Comparison of ENCODE assay signal across 28 cellular contexts in the genomic region with DNA sequence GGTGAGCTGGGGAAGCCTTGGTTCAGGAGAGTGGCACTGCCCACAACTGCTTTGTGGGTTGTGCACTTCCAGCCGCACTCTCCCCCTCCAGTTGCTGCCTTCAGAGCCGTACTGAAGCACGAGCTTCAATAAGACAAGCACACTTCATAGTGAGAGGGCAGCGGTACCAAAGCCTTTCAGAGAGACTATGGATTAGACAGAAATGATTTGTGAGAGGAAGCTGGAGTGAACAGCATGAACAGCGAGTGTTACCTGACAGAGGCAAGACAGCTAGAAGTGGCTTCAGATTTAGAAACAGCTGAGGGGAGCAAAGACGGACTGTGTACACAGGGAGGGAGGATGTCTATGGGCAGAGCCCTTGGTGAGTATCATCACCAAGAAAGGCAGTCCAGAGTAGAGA. TPM values are rescaled to one million over a fixed set of nuclear protein-coding genes. Genes with fewer than 3 reads are reported as not detected.
DNase-seq lines count a peak whose midpoint lies in the region; ATAC-seq and TF ChIP-seq lines count a peak whose summit lies in the region.
"Had no signal": no experiment of that assay in that cellular context is flagged by ENCODE, and none has a peak within 500 bp of the region (broad histone marks: within the 10 kb centered on the region; RNA-seq: fewer than 3 reads in every experiment).

No MANE protein-coding gene starts in this region.

- H2BK5ac ChIP-seq in neuronal stem cell (ENCODE audit: low read length): no peak overlapping the region

- no peak overlapping the region for H2AFZ ChIP-seq in neuronal stem cell (ENCODE audit: low read length)

- DNase-seq in activated CD8-positive, alpha-beta T cell treated with anti-CD3 and anti-CD28 coated beads, Interleukin-2, amount 10 ng/mL, durations not matched to agents 7 days and 5 days: no peak
- DNase-seq in activated CD8-positive, alpha-beta T cell treated with anti-CD3 and anti-CD28 coated beads for 36 hours: no peak
- no peak for DNase-seq in activated naive CD8-positive, alpha-beta T cell treated with anti-CD3 and anti-CD28 coated beads for 36 hours
- no peak for DNase-seq in right cardiac atrium
- no peak for DNase-seq in neuronal stem cell (ENCODE audit: low spot score)
- DNase-seq in hepatic stellate cell (ENCODE audit: low spot score): no peak
- DNase-seq in NCI-H1436 treated with DMSO at 0.1 percent for 48 hours (lab: John Stamatoyannopoulos, UW): no peak
- DNase-seq in SHP77 treated with DMSO at 0.1 percent for 48 hours (lab: John Stamatoyannopoulos, UW): no peak
- DNase-seq: activated CD4-positive, alpha-beta T cell treated with anti-CD3 and anti-CD28 coated beads, Interleukin-2, amount 50 U/mL, for 1 hour; cerebellar nuclear complex; dorsolateral prefrontal cortex; Karpas-422; mesenchymal stem cell; NCI-H1417 treated with DMSO at 0.1 percent for 48 hours; NCI-H2081 treated with DMSO at 0.1 percent for 48 hours; NCI-H446 treated with DMSO at 0.1 percent for 48 hours; ovary; RPMI8226; SK-N-SH; small intestine; stimulated activated CD8-positive, alpha-beta memory T cell treated with anti-CD3 and anti-CD28 coated beads, Interleukin-4, amount 100 ng/mL, for 48 hours; transverse colon had no signal

- H3K4ac ChIP-seq in neuronal stem cell (ENCODE audit: low read length): no peak overlapping the region

- H3K79me1 ChIP-seq in neuronal stem cell (ENCODE audit: low read depth, low read length): no peaks in the 10 kb centered on the region

- no peak overlapping the region for H2AK5ac ChIP-seq in neuronal stem cell (ENCODE audit: low read depth, low read length)

- no peaks in the 10 kb centered on the region for H3K36me3 ChIP-seq in neuronal stem cell (replicated peaks in 1 of 2; ENCODE audit: control insufficient read depth in 2 of 2, insufficient read depth in 2 of 2, low read length in 2 of 2)
- H3K36me3 ChIP-seq: ovary, transverse colon had no signal

- H3K4me1 ChIP-seq in right cardiac atrium (ENCODE audit: control insufficient read depth, insufficient read depth, low read length): no peaks in the 10 kb centered on the region
- no peaks in the 10 kb centered on the region for H3K4me1 ChIP-seq in neuronal stem cell (ENCODE audit: control insufficient read depth in 2 of 2, insufficient read depth in 1 of 2, low read depth in 1 of 2, low read length in 2 of 2)
- H3K4me1 ChIP-seq: A549, transverse colon had no signal

- no peak overlapping the region for H3K9ac ChIP-seq in neuronal stem cell (ENCODE audit: low read depth, low read length, poor library complexity)
- H3K9ac ChIP-seq: SK-N-SH had no signal

- H3K23ac ChIP-seq in neuronal stem cell (ENCODE audit: low read depth, low read length, poor library complexity): no peak overlapping the region

- CTCF ChIA-PET in activated CD8-positive, alpha-beta T cell treated with anti-CD3 and anti-CD28 coated beads, Interleukin-2, amount 10 ng/mL, durations not matched to agents 7 days and 5 days (lab: Charles Lee): interaction anchor here (1.5 kb wide), 1 partner anchor 17 kb away, joined by 3 read pairs; no protein-coding TSS in a partner anchor
- CTCF ChIA-PET in activated CD8-positive, alpha-beta T cell treated with anti-CD3 and anti-CD28 coated beads for 36 hours (lab: Charles Lee): no interaction called here

- H3K4me1 Mint-ChIP-seq in activated CD8-positive, alpha-beta T cell treated with anti-CD3 and anti-CD28 coated beads, Interleukin-2, amount 10 ng/mL, durations not matched to agents 7 days and 5 days (ENCODE audit: low read depth): no peaks in the 10 kb centered on the region
- H3K4me1 Mint-ChIP-seq in activated CD8-positive, alpha-beta T cell treated with anti-CD3 and anti-CD28 coated beads for 36 hours (ENCODE audit: low read depth): no peaks in the 10 kb centered on the region
- H3K4me1 Mint-ChIP-seq in activated naive CD8-positive, alpha-beta T cell treated with anti-CD3 and anti-CD28 coated beads for 36 hours: no peaks in the 10 kb centered on the region

- no peaks in the 10 kb centered on the region for H3K27me3 ChIP-seq in right cardiac atrium (ENCODE audit: control insufficient read depth, insufficient read depth)
- peaks cover 0 to 3% (median 0%) of the 10 kb centered on the region in 3 experiments for H3K27me3 ChIP-seq in neuronal stem cell (ENCODE audit: control insufficient read depth in 3 of 3, insufficient read depth in 3 of 3, low read depth in 1 of 3, low read length in 3 of 3)
- H3K27me3 ChIP-seq: dorsolateral prefrontal cortex, ovary, transverse colon had no signal

- H3K36me3 Mint-ChIP-seq in activated CD8-positive, alpha-beta T cell treated with anti-CD3 and anti-CD28 coated beads, Interleukin-2, amount 10 ng/mL, durations not matched to agents 7 days and 5 days (ENCODE audit: low read depth): peaks cover 49% of the 10 kb centered on the region
- peaks cover 41% of the 10 kb centered on the region for H3K36me3 Mint-ChIP-seq in activated CD8-positive, alpha-beta T cell treated with anti-CD3 and anti-CD28 coated beads for 36 hours (ENCODE audit: low read depth)
- peaks cover 35% of the 10 kb centered on the region for H3K36me3 Mint-ChIP-seq in activated naive CD8-positive, alpha-beta T cell treated with anti-CD3 and anti-CD28 coated beads for 36 hours

- POLR2A ChIA-PET in activated CD8-positive, alpha-beta T cell treated with anti-CD3 and anti-CD28 coated beads, Interleukin-2, amount 10 ng/mL, durations not matched to agents 7 days and 5 days (lab: Charles Lee): interaction anchor here (1.1 kb wide), 1 partner anchor 31 kb away, joined by 3 read pairs; the partner anchor contains the start of gene HCLS1
- POLR2A ChIA-PET in activated CD8-positive, alpha-beta T cell treated with anti-CD3 and anti-CD28 coated beads for 36 hours (lab: Charles Lee): interaction anchor here (0.7 kb wide), 1 partner anchor 9 kb away, joined by 3 read pairs; no protein-coding TSS in a partner anchor

- no peak overlapping the region for H3K4me2 ChIP-seq in neuronal stem cell (ENCODE audit: insufficient read depth, low read length, poor library complexity, severe bottlenecking)
- H3K4me2 ChIP-seq: A549, SK-N-SH had no signal

- H3K9me3 ChIP-seq in right cardiac atrium (ENCODE audit: control insufficient read depth, low read length) (no peaks in the 10 kb centered on the region), neuronal stem cell (replicated peaks in 1 of 2; ENCODE audit: control insufficient read depth in 2 of 2, insufficient read depth in 1 of 2, low read depth in 1 of 2, low read length in 2 of 2) (no peaks in the 10 kb centered on the region)
- H3K9me3 ChIP-seq: A549, ovary, SK-N-SH, transverse colon had no signal

- no peak overlapping the region for H2BK120ac ChIP-seq in neuronal stem cell (ENCODE audit: low read depth, low read length)

- no peak for ATAC-seq in activated CD8-positive, alpha-beta T cell treated with anti-CD3 and anti-CD28 coated beads, Interleukin-2, amount 10 ng/mL, durations not matched to agents 7 days and 5 days
- no peak for ATAC-seq in activated CD8-positive, alpha-beta T cell treated with anti-CD3 and anti-CD28 coated beads for 36 hours
- peak; percentile 81 for ATAC-seq in right cardiac atrium
- ATAC-seq: A549, HepG2 had no signal

- H3K14ac ChIP-seq in neuronal stem cell (ENCODE audit: low read length): no peak overlapping the region

- intact Hi-C loops in activated CD8-positive, alpha-beta T cell treated with anti-CD3 and anti-CD28 coated beads for 36 hours (cut with micrococcal nuclease): no loop called here
- intact Hi-C loops in right cardiac atrium (cut with DNase I): no loop called here

- WGBS in right cardiac atrium: 69% methylated on average over 6 of the region's 6 CpGs
- no CpG with 5 or more reads among the region's 6 CpGs for WGBS in neuronal stem cell (ENCODE audit: extremely low coverage in 2 of 2, insufficient read length in 2 of 2, insufficient replicate concordance in 1 of 2), 2 donors

- no peak overlapping the region for H2BK12ac ChIP-seq in neuronal stem cell (ENCODE audit: low read length)

- no peak for TF ChIP-seq CTCF in activated CD8-positive, alpha-beta T cell treated with anti-CD3 and anti-CD28 coated beads for 36 hours (IDR thresholded peaks at IDR 0.05)

- no peak overlapping the region for H4K8ac ChIP-seq in neuronal stem cell (ENCODE audit: low read depth, low read length)

- H3K9me3 Mint-ChIP-seq in activated CD8-positive, alpha-beta T cell treated with anti-CD3 and anti-CD28 coated beads, Interleukin-2, amount 10 ng/mL, durations not matched to agents 7 days and 5 days (ENCODE audit: insufficient read depth): no peaks in the 10 kb centered on the region
- H3K9me3 Mint-ChIP-seq in activated CD8-positive, alpha-beta T cell treated with anti-CD3 and anti-CD28 coated beads for 36 hours: no peaks in the 10 kb centered on the region
- H3K9me3 Mint-ChIP-seq in activated naive CD8-positive, alpha-beta T cell treated with anti-CD3 and anti-CD28 coated beads for 36 hours: no peaks in the 10 kb centered on the region

- H3K4me3 ChIP-seq in right cardiac atrium (ENCODE audit: low read length): no peak overlapping the region
- H3K4me3 ChIP-seq in neuronal stem cell (ENCODE audit: low read length in 2 of 2): no peak overlapping the region
- H3K4me3 ChIP-seq: A549, dorsolateral prefrontal cortex, ovary, transverse colon had no signal

- no peak overlapping the region for H4K91ac ChIP-seq in neuronal stem cell (ENCODE audit: low read depth, low read length, poor library complexity)

- peak overlapping the region; percentile 42 for H3K18ac ChIP-seq in neuronal stem cell (ENCODE audit: low read length)

- H3K27ac Mint-ChIP-seq in activated CD8-positive, alpha-beta T cell treated with anti-CD3 and anti-CD28 coated beads, Interleukin-2, amount 10 ng/mL, durations not matched to agents 7 days and 5 days: peak overlapping the region; percentile 4
- H3K27ac Mint-ChIP-seq in activated CD8-positive, alpha-beta T cell treated with anti-CD3 and anti-CD28 coated beads for 36 hours: no peak overlapping the region
- H3K27ac Mint-ChIP-seq in activated naive CD8-positive, alpha-beta T cell treated with anti-CD3 and anti-CD28 coated beads for 36 hours: peak overlapping the region; percentile 56

- H2BK15ac ChIP-seq in neuronal stem cell (ENCODE audit: low read length): no peak overlapping the region

- no peaks in the 10 kb centered on the region for H3K27me3 Mint-ChIP-seq in activated CD8-positive, alpha-beta T cell treated with anti-CD3 and anti-CD28 coated beads, Interleukin-2, amount 10 ng/mL, durations not matched to agents 7 days and 5 days (ENCODE audit: low read depth)
- H3K27me3 Mint-ChIP-seq in activated CD8-positive, alpha-beta T cell treated with anti-CD3 and anti-CD28 coated beads for 36 hours: no peaks in the 10 kb centered on the region
- no peaks in the 10 kb centered on the region for H3K27me3 Mint-ChIP-seq in activated naive CD8-positive, alpha-beta T cell treated with anti-CD3 and anti-CD28 coated beads for 36 hours

- no peak overlapping the region for H3K4me3 Mint-ChIP-seq in activated CD8-positive, alpha-beta T cell treated with anti-CD3 and anti-CD28 coated beads, Interleukin-2, amount 10 ng/mL, durations not matched to agents 7 days and 5 days
- no peak overlapping the region for H3K4me3 Mint-ChIP-seq in activated CD8-positive, alpha-beta T cell treated with anti-CD3 and anti-CD28 coated beads for 36 hours
- H3K4me3 Mint-ChIP-seq in activated naive CD8-positive, alpha-beta T cell treated with anti-CD3 and anti-CD28 coated beads for 36 hours: no peak overlapping the region

- H3K27ac ChIP-seq in right cardiac atrium (ENCODE audit: low read length) (peak overlapping the region; percentile 78), neuronal stem cell (replicated peaks; ENCODE audit: low read length) (no peak overlapping the region)
- H3K27ac ChIP-seq: A549, dorsolateral prefrontal cortex, ovary, transverse colon had no signal

RNA-seq across cellular contexts. Expression of gene HCLS1, which starts 31.1 kb away (rescaled TPM):
- 100 to 1,000 TPM; 280 to 288 TPM for total RNA-seq in activated CD8-positive, alpha-beta T cell treated with anti-CD3 and anti-CD28 coated beads, Interleukin-2, amount 10 ng/mL, durations not matched to agents 7 days and 5 days
- total RNA-seq in activated CD8-positive, alpha-beta T cell treated with anti-CD3 and anti-CD28 coated beads for 36 hours: 100 to 1,000 TPM; 196 to 199 TPM
- 100 to 1,000 TPM; 183 to 193 TPM for total RNA-seq in activated naive CD8-positive, alpha-beta T cell treated with anti-CD3 and anti-CD28 coated beads for 36 hours
- 10 to 100 TPM; 19.9 to 25.9 (median 23.1) TPM for total RNA-seq in right cardiac atrium
- 12.3 TPM for polyA plus RNA-seq in right cardiac atrium
- not detected for polyA plus RNA-seq in neuronal stem cell (2013, experiment 1 of 2)
- 0.11 TPM for polyA plus RNA-seq in neuronal stem cell (2013, experiment 2 of 2)
- total RNA-seq: HepG2 had no signal
- polyA plus RNA-seq: HepG2 had no signal

RNA-seq across cellular contexts. Expression of gene FBXO40, which starts 36.4 kb away (rescaled TPM):
- not detected for total RNA-seq in activated CD8-positive, alpha-beta T cell treated with anti-CD3 and anti-CD28 coated beads, Interleukin-2, amount 10 ng/mL, durations not matched to agents 7 days and 5 days
- not detected for total RNA-seq in activated CD8-positive, alpha-beta T cell treated with anti-CD3 and anti-CD28 coated beads for 36 hours
- not detected for total RNA-seq in activated naive CD8-positive, alpha-beta T cell treated with anti-CD3 and anti-CD28 coated beads for 36 hours
- total RNA-seq in right cardiac atrium: 100 to 1,000 TPM; 125 to 258 (median 212) TPM
- polyA plus RNA-seq in right cardiac atrium: 72.1 TPM
- not detected for polyA plus RNA-seq in neuronal stem cell (2013, experiment 1 of 2)
- not detected for polyA plus RNA-seq in neuronal stem cell (2013, experiment 2 of 2)
- total RNA-seq: fibroblast of lung; H4; HepG2; renal cortical epithelial cell; T-helper 2 cell treated with Interferon-gamma antibody and Interleukin-4, amounts not matched to agents 100 ng/mL and 5 ng/mL, for 36 hours; transverse colon had no signal
- polyA plus RNA-seq: A549, fibroblast of lung, HepG2, SK-N-SH, small intestine had no signal

Comparison
In these comparisons a context has a peak if more than half of its experiments do, and no peak if none do; other contexts are left out.
1. ATAC-seq: peak in right cardiac atrium (2 of 2); none in activated CD8-positive, alpha-beta T cell treated with anti-CD3 and anti-CD28 coated beads, Interleukin-2, amount 10 ng/mL, durations not matched to agents 7 days and 5 days (single experiment) and activated CD8-positive, alpha-beta T cell treated with anti-CD3 and anti-CD28 coated beads for 36 hours (single experiment).
2. RNA of gene HCLS1, which starts 31.1 kb away (total RNA-seq): 280 to 288 TPM in activated CD8-positive, alpha-beta T cell treated with anti-CD3 and anti-CD28 coated beads, Interleukin-2, amount 10 ng/mL, durations not matched to agents 7 days and 5 days, 196 to 199 TPM in activated CD8-positive, alpha-beta T cell treated with anti-CD3 and anti-CD28 coated beads for 36 hours and 183 to 193 TPM in activated naive CD8-positive, alpha-beta T cell treated with anti-CD3 and anti-CD28 coated beads for 36 hours; 19.9 to 25.9 TPM in right cardiac atrium; every median in the first group is over 4 times any median in the second.
3. RNA of gene FBXO40, which starts 36.4 kb away (total RNA-seq): 125 to 258 TPM in right cardiac atrium; not detected in activated CD8-positive, alpha-beta T cell treated with anti-CD3 and anti-CD28 coated beads, Interleukin-2, amount 10 ng/mL, durations not matched to agents 7 days and 5 days, not detected in activated CD8-positive, alpha-beta T cell treated with anti-CD3 and anti-CD28 coated beads for 36 hours and not detected in activated naive CD8-positive, alpha-beta T cell treated with anti-CD3 and anti-CD28 coated beads for 36 hours; every median in the first group is over 100 times any median in the second.